9 cellular contexts compared by ENCODE assay signal in genomic region chr15:101242999-101243336, GRCh38. TPM values are rescaled to one million over a fixed set of nuclear protein-coding genes. Genes with fewer than 3 reads are reported as not detected.
A peak's percentile ranks its signal among the peaks of the same experiment; 100 is the strongest.
DNase-seq lines count a peak whose midpoint lies in the region; TF ChIP-seq lines count a peak whose summit lies in the region.
"Had no signal": no experiment of that assay in that cellular context is flagged by ENCODE, and none has a peak within 500 bp of the region (broad histone marks: within the 10 kb centered on the region; RNA-seq: fewer than 3 reads in every experiment).

No MANE protein-coding gene starts in this region.

- H3K23ac ChIP-seq in mesendoderm (ENCODE audit: low read length) = no peak overlapping the region

- no peaks in the 10 kb centered on the region for H3K27me3 ChIP-seq in HAP-1 (ENCODE audit: low read depth)
- H3K27me3 ChIP-seq in mesendoderm (ENCODE audit: insufficient read depth, low read length, poor library complexity) = no peaks in the 10 kb centered on the region

- no peak overlapping the region for H3K4me2 ChIP-seq in mesendoderm (ENCODE audit: low read length)

- WGBS in mesendoderm (ENCODE audit: extremely low coverage, insufficient coverage, low lambda C conversion rate) = no CpG with 5 or more reads among the region's 6 CpGs

- no peak overlapping the region for H2AK5ac ChIP-seq in mesendoderm (ENCODE audit: low read length)

- H3K9me3 Mint-ChIP-seq in CD14-positive monocyte = no peaks in the 10 kb centered on the region
- H3K9me3 Mint-ChIP-seq in activated T-helper 1 cell treated with anti-CD3 and anti-CD28 coated beads, Interleukin-12 subunit alpha, Interleukin-12 subunit beta, Interleukin-2, Interleukin-4 antibody, amounts not matched to agents 30 ng/mL and 10 ng/mL and 1 ng/mL, durations not matched to agents 14 hours and 24 hours and 36 hours = no peaks in the 10 kb centered on the region
- no peaks in the 10 kb centered on the region for H3K9me3 Mint-ChIP-seq in mesothelial cell of epicardium

- peaks cover 35% of the 10 kb centered on the region for H3K79me1 ChIP-seq in mesendoderm (ENCODE audit: low read length)

- no peaks in the 10 kb centered on the region for H3K9me3 ChIP-seq in HAP-1

- intact Hi-C loops in CD14-positive monocyte (cut with micrococcal nuclease) = loop anchor here (1.0 to 5.0 kb wide), 3 partner anchors 7 to 51 kb away; no protein-coding TSS in a partner anchor
- intact Hi-C loops in activated T-helper 1 cell treated with anti-CD3 and anti-CD28 coated beads, Interleukin-12 subunit alpha, Interleukin-12 subunit beta, Interleukin-2, Interleukin-4 antibody, amounts not matched to agents 30 ng/mL and 10 ng/mL and 1 ng/mL, durations not matched to agents 14 hours and 24 hours and 36 hours (cut with micrococcal nuclease) = loop anchor here (1.0 to 2.0 kb wide), 2 partner anchors 7 to 36 kb away; no protein-coding TSS in a partner anchor

- no peak overlapping the region for H3K27ac ChIP-seq in mesendoderm (ENCODE audit: low read depth, low read length)

- H3K4me3 Mint-ChIP-seq in CD14-positive monocyte (peak overlapping the region; percentile 70 to 76), mesothelial cell of epicardium (no peak overlapping the region)
- peak overlapping the region; percentile 60 for H3K4me3 Mint-ChIP-seq in activated T-helper 1 cell treated with anti-CD3 and anti-CD28 coated beads, Interleukin-12 subunit alpha, Interleukin-12 subunit beta, Interleukin-2, Interleukin-4 antibody, amounts not matched to agents 30 ng/mL and 10 ng/mL and 1 ng/mL, durations not matched to agents 14 hours and 24 hours and 36 hours
- H3K4me3 Mint-ChIP-seq: nephron progenitor cell had no signal

- TF ChIP-seq CTCF in CD14-positive monocyte (IDR thresholded peaks at IDR 0.05) = no peak
- no peak for TF ChIP-seq CTCF in mesothelial cell of epicardium (IDR thresholded peaks at IDR 0.05; ENCODE audit: unreplicated experiment)

- no peak overlapping the region for H2BK120ac ChIP-seq in mesendoderm (ENCODE audit: low read depth, low read length)

- DNase-seq in CD14-positive monocyte (ENCODE audit: low spot score) = no peak
- DNase-seq in HAP-1 (ENCODE audit: low spot score in 2 of 2) = peak; percentile 84 to 86
- no peak for DNase-seq in activated T-helper 1 cell treated with anti-CD3 and anti-CD28 coated beads, Interleukin-12 subunit alpha, Interleukin-12 subunit beta, Interleukin-2, Interleukin-4 antibody, amounts not matched to agents 30 ng/mL and 10 ng/mL and 1 ng/mL, durations not matched to agents 14 hours and 24 hours and 36 hours (ENCODE audit: low spot score)
- DNase-seq in mesothelial cell of epicardium (ENCODE audit: low spot score in 2 of 2, unreplicated experiment in 2 of 2) = no peak
- DNase-seq in retina = no peak
- no peak for DNase-seq in H4 (ENCODE audit: low spot score)
- no peak for DNase-seq in mesendoderm
- DNase-seq in NCI-H2227 treated with DMSO at 0.1 percent for 48 hours (lab: John Stamatoyannopoulos, UW) = no peak
- DNase-seq: nephron progenitor cell had no signal

- no peak overlapping the region for H3K56ac ChIP-seq in mesendoderm (ENCODE audit: low read length)

- no peak overlapping the region for H3K18ac ChIP-seq in mesendoderm (ENCODE audit: low read length)

- H3K27ac Mint-ChIP-seq in CD14-positive monocyte (peak overlapping the region; percentile 89 to 97 (median 96)), mesothelial cell of epicardium (peak overlapping the region; percentile 7)
- H3K27ac Mint-ChIP-seq in activated T-helper 1 cell treated with anti-CD3 and anti-CD28 coated beads, Interleukin-12 subunit alpha, Interleukin-12 subunit beta, Interleukin-2, Interleukin-4 antibody, amounts not matched to agents 30 ng/mL and 10 ng/mL and 1 ng/mL, durations not matched to agents 14 hours and 24 hours and 36 hours = peak overlapping the region; percentile 89

- H3K4me1 ChIP-seq in HAP-1 (peaks cover 20% of the 10 kb centered on the region), mesendoderm (ENCODE audit: control insufficient read depth, low read depth, low read length) (no peaks in the 10 kb centered on the region)

- in situ Hi-C loops in HAP-1 (cut with MboI; ENCODE audit: low sequenced_read_pairs) = no loop called here

- H3K4me3 ChIP-seq in HAP-1 = no peak overlapping the region
- H3K4me3 ChIP-seq in mesendoderm (ENCODE audit: low read length) = no peak overlapping the region

- peaks cover 6 to 28% of the 10 kb centered on the region in 2 donors for H3K36me3 Mint-ChIP-seq in CD14-positive monocyte
- peaks cover 50% of the 10 kb centered on the region for H3K36me3 Mint-ChIP-seq in activated T-helper 1 cell treated with anti-CD3 and anti-CD28 coated beads, Interleukin-12 subunit alpha, Interleukin-12 subunit beta, Interleukin-2, Interleukin-4 antibody, amounts not matched to agents 30 ng/mL and 10 ng/mL and 1 ng/mL, durations not matched to agents 14 hours and 24 hours and 36 hours (ENCODE audit: low read depth)
- H3K36me3 Mint-ChIP-seq in mesothelial cell of epicardium = peaks cover 2% of the 10 kb centered on the region

- H3K79me2 ChIP-seq in mesendoderm (ENCODE audit: control insufficient read depth, insufficient read depth, low read length) = peaks cover 87% of the 10 kb centered on the region

- H3K4me1 Mint-ChIP-seq in CD14-positive monocyte (peaks cover 96% of the 10 kb centered on the region), mesothelial cell of epicardium (peaks cover 64% of the 10 kb centered on the region)
- peaks cover 99% of the 10 kb centered on the region for H3K4me1 Mint-ChIP-seq in activated T-helper 1 cell treated with anti-CD3 and anti-CD28 coated beads, Interleukin-12 subunit alpha, Interleukin-12 subunit beta, Interleukin-2, Interleukin-4 antibody, amounts not matched to agents 30 ng/mL and 10 ng/mL and 1 ng/mL, durations not matched to agents 14 hours and 24 hours and 36 hours (ENCODE audit: low read depth)

- H3K9ac ChIP-seq in mesendoderm (ENCODE audit: low read length) = no peak overlapping the region

- no peak overlapping the region for H4K8ac ChIP-seq in mesendoderm (ENCODE audit: low read depth, low read length)

- no peak overlapping the region for H2BK5ac ChIP-seq in mesendoderm (ENCODE audit: low read length)

- peaks cover 0 to 4% (median 0%) of the 10 kb centered on the region in 3 donors for H3K27me3 Mint-ChIP-seq in CD14-positive monocyte (ENCODE audit: low read depth in 3 of 3)
- H3K27me3 Mint-ChIP-seq in activated T-helper 1 cell treated with anti-CD3 and anti-CD28 coated beads, Interleukin-12 subunit alpha, Interleukin-12 subunit beta, Interleukin-2, Interleukin-4 antibody, amounts not matched to agents 30 ng/mL and 10 ng/mL and 1 ng/mL, durations not matched to agents 14 hours and 24 hours and 36 hours (ENCODE audit: insufficient read depth) = no peaks in the 10 kb centered on the region
- H3K27me3 Mint-ChIP-seq in mesothelial cell of epicardium (ENCODE audit: low read depth) = no peaks in the 10 kb centered on the region

- peaks cover 7% of the 10 kb centered on the region for H3K36me3 ChIP-seq in HAP-1 (replicated peaks)
- H3K36me3 ChIP-seq in mesendoderm (ENCODE audit: control insufficient read depth, insufficient read depth, low read length) = no peaks in the 10 kb centered on the region

- no peak overlapping the region for H4K5ac ChIP-seq in mesendoderm (ENCODE audit: low read length)

- H2BK15ac ChIP-seq in mesendoderm (replicated peaks; ENCODE audit: low read depth) = no peak overlapping the region

- H3K4ac ChIP-seq in mesendoderm (ENCODE audit: low read depth, low read length) = no peak overlapping the region

RNA-seq across cellular contexts. Expression of gene CHSY1, which starts 8.9 kb away (rescaled TPM):
- 1 to 10 TPM; 2.7 to 3.0 TPM for polyA plus RNA-seq in CD14-positive monocyte
- 76.3 and 78.0 TPM in 2 replicates for total RNA-seq in activated T-helper 1 cell treated with anti-CD3 and anti-CD28 coated beads, Interleukin-12 subunit alpha, Interleukin-12 subunit beta, Interleukin-2, Interleukin-4 antibody, amounts not matched to agents 30 ng/mL and 10 ng/mL and 1 ng/mL, durations not matched to agents 14 hours and 24 hours and 36 hours
- 65.1 to 71.6 TPM (median 69.3 TPM) in 3 replicates for total RNA-seq in mesothelial cell of epicardium
- total RNA-seq in H4 (2014; rRNA removed; shearing (Covaris generic)) = 18.1 and 22.5 TPM in 2 replicates
- 33.9 TPM for polyA plus RNA-seq in mesendoderm (2013, experiment 1 of 2)
- 36.1 TPM for polyA plus RNA-seq in mesendoderm (2013, experiment 2 of 2)

RNA-seq across cellular contexts. Expression of gene SELENOS, which starts 34.3 kb away (rescaled TPM):
- polyA plus RNA-seq in CD14-positive monocyte = 10 to 100 TPM; 51.6 to 70.2 TPM
- total RNA-seq in activated T-helper 1 cell treated with anti-CD3 and anti-CD28 coated beads, Interleukin-12 subunit alpha, Interleukin-12 subunit beta, Interleukin-2, Interleukin-4 antibody, amounts not matched to agents 30 ng/mL and 10 ng/mL and 1 ng/mL, durations not matched to agents 14 hours and 24 hours and 36 hours = 47.4 and 53.0 TPM in 2 replicates
- total RNA-seq in mesothelial cell of epicardium = 38.1 to 45.2 TPM (median 44.7 TPM) in 3 replicates
- 67.4 and 68.3 TPM in 2 replicates for total RNA-seq in H4 (2014; rRNA removed; shearing (Covaris generic))
- polyA plus RNA-seq in mesendoderm (2013, experiment 1 of 2) = 47.1 TPM
- 48.2 TPM for polyA plus RNA-seq in mesendoderm (2013, experiment 2 of 2)

RNA-seq across cellular contexts. Expression of gene SNRPA1, which starts 52.1 kb away (rescaled TPM):
- 10 to 100 TPM; 23.8 to 35.4 TPM for polyA plus RNA-seq in CD14-positive monocyte
- total RNA-seq in activated T-helper 1 cell treated with anti-CD3 and anti-CD28 coated beads, Interleukin-12 subunit alpha, Interleukin-12 subunit beta, Interleukin-2, Interleukin-4 antibody, amounts not matched to agents 30 ng/mL and 10 ng/mL and 1 ng/mL, durations not matched to agents 14 hours and 24 hours and 36 hours = 176 and 184 TPM in 2 replicates
- total RNA-seq in mesothelial cell of epicardium = 82.2 to 86.2 TPM (median 82.8 TPM) in 3 replicates
- total RNA-seq in H4 (2014; rRNA removed; shearing (Covaris generic)) = 22.0 and 36.3 TPM in 2 replicates
- polyA plus RNA-seq in mesendoderm (2013, experiment 1 of 2) = 204 TPM
- 202 TPM for polyA plus RNA-seq in mesendoderm (2013, experiment 2 of 2)

Comparison
In these comparisons a context has a peak if more than half of its experiments do, and no peak if none do; other contexts are left out.
1. DNase-seq: peak in HAP-1 (2 of 2); none in CD14-positive monocyte (single experiment), activated T-helper 1 cell treated with anti-CD3 and anti-CD28 coated beads, Interleukin-12 subunit alpha, Interleukin-12 subunit beta, Interleukin-2, Interleukin-4 antibody, amounts not matched to agents 30 ng/mL and 10 ng/mL and 1 ng/mL, durations not matched to agents 14 hours and 24 hours and 36 hours (single experiment), mesothelial cell of epicardium (0 of 2), retina (single experiment), H4 (single experiment), mesendoderm (single experiment) and NCI-H2227 treated with DMSO at 0.1 percent for 48 hours (single experiment).
2. H3K27ac Mint-ChIP-seq: peak in every context shown above with its lines; median percentile 96 in CD14-positive monocyte; 89 in activated T-helper 1 cell treated with anti-CD3 and anti-CD28 coated beads, Interleukin-12 subunit alpha, Interleukin-12 subunit beta, Interleukin-2, Interleukin-4 antibody, amounts not matched to agents 30 ng/mL and 10 ng/mL and 1 ng/mL, durations not matched to agents 14 hours and 24 hours and 36 hours; 7 in mesothelial cell of epicardium.